18 cellular contexts compared by ENCODE assay signal in genomic region chr10:4633186-4633585, GRCh38.
DNase-seq lines count a peak whose midpoint lies in the region; ATAC-seq, FAIRE-seq and TF ChIP-seq lines count a peak whose summit lies in the region.
"Had no signal": no experiment of that assay in that cellular context is flagged by ENCODE, and none has a peak within 500 bp of the region (broad histone marks: within the 10 kb centered on the region; RNA-seq: fewer than 3 reads in every experiment).

No MANE protein-coding gene starts in this region.

- TF ChIP-seq EP300 in HepG2 (IDR thresholded peaks at IDR 0.05; ENCODE audit: low read depth in 2 of 2, low read length in 2 of 2) (no peak), HepG2 (CRISPR knock-in tag; IDR thresholded peaks at IDR 0.05; ENCODE audit: borderline replicate concordance) (no peak)

- H4K20me1 ChIP-seq in HepG2 (ENCODE audit: insufficient read depth, low read length) (no peaks in the 10 kb centered on the region), hepatocyte (ENCODE audit: insufficient read depth, poor library complexity, severe bottlenecking) (no peaks in the 10 kb centered on the region)
- H4K20me1 ChIP-seq: BLaER1 had no signal

- no peak overlapping the region for H3K4me3 Mint-ChIP-seq in stimulated activated memory B cell treated with anti-CD40 and anti-IgM and Interleukin-4, amounts not matched to agents 10 μg/mL and 1 μg/mL and 100 μg/mL, for 72 hours
- H3K4me3 Mint-ChIP-seq: CD8-positive, alpha-beta memory T cell; H9 had no signal

- H2AFZ ChIP-seq in HepG2 (ENCODE audit: low read length) (no peak overlapping the region), hepatocyte (no peak overlapping the region), trophoblast cell (ENCODE audit: insufficient read depth, low read length, poor library complexity) (no peak overlapping the region)
- H2AFZ ChIP-seq: GM23248 had no signal

- H3K9me3 ChIP-seq in HepG2 (ENCODE audit: low read length) = no peaks in the 10 kb centered on the region
- no peaks in the 10 kb centered on the region for H3K9me3 ChIP-seq in right lobe of liver
- H3K9me3 ChIP-seq in hepatocyte (ENCODE audit: low read depth) = no peaks in the 10 kb centered on the region
- peaks cover 2% of the 10 kb centered on the region for H3K9me3 ChIP-seq in trophoblast cell (ENCODE audit: insufficient read depth, low read depth, low read length)
- H3K9me3 ChIP-seq: Caco-2 had no signal

- no peaks in the 10 kb centered on the region for H3K9me2 ChIP-seq in hepatocyte (replicated peaks; ENCODE audit: insufficient read depth)

- H3K4me2 ChIP-seq in HepG2 (ENCODE audit: low read depth, low read length) (no peak overlapping the region), hepatocyte (no peak overlapping the region), trophoblast cell (ENCODE audit: low read length) (no peak overlapping the region)
- H3K4me2 ChIP-seq: BLaER1 had no signal

- no peak for TF ChIP-seq RAD21 in HepG2 (CRISPR knock-in tag; IDR thresholded peaks at IDR 0.05)

- H2BK5ac ChIP-seq in trophoblast cell (ENCODE audit: low read depth, low read length, poor library complexity) = no peak overlapping the region

- H3K9ac ChIP-seq in HepG2 (ENCODE audit: insufficient read depth, low read depth, low read length) = no peak overlapping the region
- no peak overlapping the region for H3K9ac ChIP-seq in trophoblast cell (ENCODE audit: low read length)
- H3K9ac ChIP-seq: BLaER1, GM23248 had no signal

- peaks cover 9% of the 10 kb centered on the region for H3K79me1 ChIP-seq in trophoblast cell (ENCODE audit: low read length)

- H2AK5ac ChIP-seq in trophoblast cell (ENCODE audit: low read length) = no peak overlapping the region

- no peak for FAIRE-seq in HepG2 (lab: Jason Lieb, UNC)
- FAIRE-seq: HTR-8/SVneo had no signal

- H3K36me3 ChIP-seq in HepG2 (replicated peaks in 1 of 2; ENCODE audit: control insufficient read depth in 1 of 2, insufficient read depth in 2 of 2, low read length in 2 of 2) = no peaks in the 10 kb centered on the region
- H3K36me3 ChIP-seq in right lobe of liver = no peaks in the 10 kb centered on the region
- no peaks in the 10 kb centered on the region for H3K36me3 ChIP-seq in hepatocyte (replicated peaks; ENCODE audit: insufficient read depth, low read depth)
- H3K36me3 ChIP-seq in trophoblast cell (ENCODE audit: control insufficient read depth in 1 of 2, insufficient read depth in 2 of 2, low read length in 2 of 2) = no peaks in the 10 kb centered on the region
- H3K36me3 ChIP-seq: BLaER1 had no signal

- H4K8ac ChIP-seq in trophoblast cell (ENCODE audit: low read depth, low read length) = no peak overlapping the region

- H3K4me3 ChIP-seq in HepG2 (replicated peaks in 1 of 3; ENCODE audit: insufficient read depth in 1 of 3, low read depth in 2 of 3, low read length in 3 of 3) (no peak overlapping the region), right lobe of liver (no peak overlapping the region), hepatocyte (no peak overlapping the region), trophoblast cell (ENCODE audit: low read depth, low read length) (no peak overlapping the region)
- H3K4me3 ChIP-seq: BLaER1, GM23248 had no signal

- TF ChIP-seq POLR2A in HepG2 (IDR thresholded peaks at IDR 0.05; ENCODE audit: insufficient read depth in 1 of 2, low read depth in 2 of 2, low read length in 2 of 2) (no peak), right lobe of liver (IDR thresholded peaks at IDR 0.05) (no peak)

- no peak overlapping the region for H3K27ac ChIP-seq in HepG2 (ENCODE audit: extremely low read length, insufficient read depth, low read length)
- H3K27ac ChIP-seq in right lobe of liver = no peak overlapping the region
- H3K27ac ChIP-seq in hepatocyte = peak overlapping the region; percentile 37
- H3K27ac ChIP-seq in trophoblast cell (ENCODE audit: low read depth, low read length) = no peak overlapping the region
- H3K27ac ChIP-seq: BLaER1, GM23248 had no signal

- no peaks in the 10 kb centered on the region for H3K9me3 Mint-ChIP-seq in stimulated activated memory B cell treated with anti-CD40 and anti-IgM and Interleukin-4, amounts not matched to agents 10 μg/mL and 1 μg/mL and 100 μg/mL, for 72 hours

- 20% methylated on average over 8 of the region's 8 CpGs for WGBS in HepG2 (ENCODE audit: low lambda C conversion rate)
- WGBS in right lobe of liver (ENCODE audit: insufficient coverage, low coverage, low lambda C conversion rate, missing lambda C conversion rate) = 75% methylated on average over 8 of the region's 8 CpGs
- 92% methylated on average over 8 of the region's 8 CpGs for WGBS in hepatocyte (ENCODE audit: low lambda C conversion rate, missing lambda C conversion rate)
- WGBS in trophoblast cell (ENCODE audit: extremely low coverage, insufficient coverage, insufficient read length) = no CpG with 5 or more reads among the region's 8 CpGs

- H4K12ac ChIP-seq in trophoblast cell (ENCODE audit: low read depth, low read length) = no peak overlapping the region

- no peak overlapping the region for H3K18ac ChIP-seq in trophoblast cell (ENCODE audit: low read length)

- H3K27ac Mint-ChIP-seq in stimulated activated memory B cell treated with anti-CD40 and anti-IgM and Interleukin-4, amounts not matched to agents 10 μg/mL and 1 μg/mL and 100 μg/mL, for 72 hours = no peak overlapping the region
- H3K27ac Mint-ChIP-seq: CD8-positive, alpha-beta memory T cell; H9 had no signal

- H3K14ac ChIP-seq in trophoblast cell (ENCODE audit: low read length) = no peak overlapping the region

- no peaks in the 10 kb centered on the region for H3K27me3 Mint-ChIP-seq in stimulated activated memory B cell treated with anti-CD40 and anti-IgM and Interleukin-4, amounts not matched to agents 10 μg/mL and 1 μg/mL and 100 μg/mL, for 72 hours

- no TSS peak for BruUV-seq in HepG2 (replicated peaks; lab: Mats Ljungman, UMichigan)

- POLR2A ChIA-PET in HepG2 (lab: Yijun Ruan, JAX) = no interaction called here

- TF ChIP-seq CTCF in HepG2 (CRISPR knock-in tag; IDR thresholded peaks at IDR 0.05) = no peak
- TF ChIP-seq CTCF in right lobe of liver (IDR thresholded peaks at IDR 0.05) = no peak
- no peak for TF ChIP-seq CTCF in hepatocyte (IDR thresholded peaks at IDR 0.05; ENCODE audit: poor library complexity)

- no peak overlapping the region for H3K23ac ChIP-seq in trophoblast cell (ENCODE audit: low read length)

- H3K36me3 Mint-ChIP-seq in stimulated activated memory B cell treated with anti-CD40 and anti-IgM and Interleukin-4, amounts not matched to agents 10 μg/mL and 1 μg/mL and 100 μg/mL, for 72 hours = peaks cover 4% of the 10 kb centered on the region
- H3K36me3 Mint-ChIP-seq: CD8-positive, alpha-beta memory T cell had no signal

- CTCF ChIA-PET in HepG2 (lab: Yijun Ruan, JAX; ENCODE audit: low intra/inter-chr PET ratio, low total read pairs) = no interaction called here

- no peak overlapping the region for H2BK120ac ChIP-seq in trophoblast cell (ENCODE audit: insufficient read depth, low read length, poor library complexity)

- H3K4me1 Mint-ChIP-seq in stimulated activated memory B cell treated with anti-CD40 and anti-IgM and Interleukin-4, amounts not matched to agents 10 μg/mL and 1 μg/mL and 100 μg/mL, for 72 hours = no peaks in the 10 kb centered on the region
- H3K4me1 Mint-ChIP-seq: CD8-positive, alpha-beta memory T cell had no signal

- no peaks in the 10 kb centered on the region for H3K79me2 ChIP-seq in HepG2 (ENCODE audit: insufficient read depth, low read length)
- H3K79me2 ChIP-seq in hepatocyte = no peaks in the 10 kb centered on the region
- peaks cover 2% of the 10 kb centered on the region for H3K79me2 ChIP-seq in trophoblast cell (ENCODE audit: control insufficient read depth, insufficient read depth, low read length, poor library complexity)

- H3K27me3 ChIP-seq in HepG2 (ENCODE audit: control insufficient read depth in 1 of 2, insufficient read depth in 2 of 2, low read length in 2 of 2) = peaks cover 0 to 21% of the 10 kb centered on the region in 2 experiments; a peak in 2 of 5 replicates
- H3K27me3 ChIP-seq in right lobe of liver = no peaks in the 10 kb centered on the region
- no peaks in the 10 kb centered on the region for H3K27me3 ChIP-seq in hepatocyte
- no peaks in the 10 kb centered on the region for H3K27me3 ChIP-seq in trophoblast cell (ENCODE audit: insufficient read depth, low read length)
- H3K27me3 ChIP-seq: BLaER1 had no signal

- H4K91ac ChIP-seq in trophoblast cell (ENCODE audit: low read depth, low read length) = peak overlapping the region; percentile 70

- no peak overlapping the region for H2BK12ac ChIP-seq in trophoblast cell (ENCODE audit: low read length)

- intact Hi-C loops in HepG2 (cut with micrococcal nuclease; ENCODE audit: unreplicated experiment) = no loop called here
- intact Hi-C loops in right lobe of liver (cut with DNase I) = no loop called here

- ATAC-seq in HepG2 (no peak), right lobe of liver (no peak), HG02885 (IDR thresholded peaks at IDR 0.05; ENCODE audit: poor library complexity, unreplicated experiment) (no peak), GM21529 (IDR thresholded peaks at IDR 0.05; ENCODE audit: unreplicated experiment) (no peak)
- ATAC-seq in stimulated activated memory B cell treated with anti-CD40 and anti-IgM and Interleukin-4, amounts not matched to agents 10 μg/mL and 1 μg/mL and 100 μg/mL, for 72 hours = no peak

- no peak overlapping the region for H3K4ac ChIP-seq in trophoblast cell (ENCODE audit: low read depth, low read length)

- DNase-seq in HepG2 (ENCODE audit: low spot score) = no peak
- DNase-seq in right lobe of liver = no peak
- DNase-seq in hepatocyte (ENCODE audit: low spot score) = peak; percentile 8
- peak; percentile 77 to 79 for DNase-seq in trophoblast cell
- DNase-seq in NCI-H1092 (lab: John Stamatoyannopoulos, UW) = no peak
- DNase-seq: 8988T; AML-193; Caco-2; CD8-positive, alpha-beta memory T cell; DMS53; GF-D8; GM23248; H9 had no signal

- in situ Hi-C loops in HepG2 (cut with HindIII; ENCODE audit: extremely low pct_ligation_motif_present, low pct_unique_long_range_greater_than_20kb) = no loop called here

- H3K4me1 ChIP-seq in HepG2 (ENCODE audit: insufficient read depth, low read length) (no peaks in the 10 kb centered on the region), right lobe of liver (no peaks in the 10 kb centered on the region), hepatocyte (ENCODE audit: insufficient read depth) (no peaks in the 10 kb centered on the region), trophoblast cell (ENCODE audit: control insufficient read depth in 1 of 2, insufficient read depth in 2 of 2, low read length in 2 of 2) (peaks cover 7 to 13% of the 10 kb centered on the region in 2 experiments)
- H3K4me1 ChIP-seq: BLaER1, Caco-2 had no signal

TF ChIP-seq in HepG2, 621 proteins besides CTCF, POLR2A, EP300 and RAD21:
- no peak for TF ChIP-seq TCF7L2 (IDR thresholded peaks at IDR 0.05; ENCODE audit: low read depth, low read length)
- TF ChIP-seq SMAD1 (CRISPR knock-in tag; IDR thresholded peaks at IDR 0.05; ENCODE audit: borderline replicate concordance, low read depth) = no peak
- 0 out of 2 replicates have a peak, but pooled peaks have one; percentile 13 for TF ChIP-seq CREB1 (IDR thresholded peaks at IDR 0.05)
- no peak for TF ChIP-seq CREB1 (CRISPR knock-in tag; IDR thresholded peaks at IDR 0.05)

Comparison
In these comparisons a context has a peak if more than half of its experiments do, and no peak if none do; other contexts are left out.
1. DNase-seq: peak in hepatocyte (single experiment) and trophoblast cell (2 of 2); none in HepG2 (single experiment), right lobe of liver (0 of 3) and NCI-H1092 (single experiment).